ENCODE assay signal across 25 cellular contexts in genomic region chr10:96061232-96061631, GRCh38. TPM values are rescaled to one million over a fixed set of nuclear protein-coding genes. Genes with fewer than 3 reads are reported as not detected.
DNase-seq lines count a peak whose midpoint lies in the region; ATAC-seq, FAIRE-seq and TF ChIP-seq lines count a peak whose summit lies in the region.
"Had no signal": no experiment of that assay in that cellular context is flagged by ENCODE, and none has a peak within 500 bp of the region (broad histone marks: within the 10 kb centered on the region; RNA-seq: fewer than 3 reads in every experiment).

No MANE protein-coding gene starts in this region.

- no peaks in the 10 kb centered on the region for H3K27me3 ChIP-seq in HepG2 (ENCODE audit: control insufficient read depth in 1 of 2, insufficient read depth in 2 of 2, low read length in 2 of 2)
- H3K27me3 ChIP-seq in right lobe of liver = no peaks in the 10 kb centered on the region
- H3K27me3 ChIP-seq in K562 (ENCODE audit: control insufficient read depth in 2 of 2, insufficient read depth in 2 of 2, low read length in 2 of 2) = no peaks in the 10 kb centered on the region
- H3K27me3 ChIP-seq: BE2C, BLaER1 had no signal

- no peak for ATAC-seq in HepG2
- no peak for ATAC-seq in right lobe of liver
- no peak for ATAC-seq in K562
- no peak for ATAC-seq in HG02884 (IDR thresholded peaks at IDR 0.05; ENCODE audit: unreplicated experiment)
- no peak for ATAC-seq in HG03469 (IDR thresholded peaks at IDR 0.05; ENCODE audit: unreplicated experiment)
- ATAC-seq: GM12878 had no signal

- H3K9ac ChIP-seq in HepG2 (ENCODE audit: insufficient read depth, low read depth, low read length) (no peak overlapping the region), K562 (ENCODE audit: insufficient read depth in 1 of 2, low read depth in 2 of 2, low read length in 2 of 2) (no peak overlapping the region)
- H3K9ac ChIP-seq: BLaER1 had no signal

- DNase-seq in HepG2 (ENCODE audit: low spot score) = no peak
- DNase-seq in right lobe of liver = no peak
- DNase-seq in K562 (ENCODE audit: extremely low read depth in 1 of 4, low spot score in 3 of 4) = no peak
- DNase-seq: 8988T; ACHN; BE2C; C1 segment of cervical spinal cord; CD4-positive, alpha-beta memory T cell; CD4-positive, CD25-positive, alpha-beta regulatory T cell; CD8-positive, alpha-beta memory T cell; COR-L47; DMS 273 treated with DMSO at 0.1 percent for 48 hours; DMS153; DMS53; DMS79; DND-41; EL; GDM1 had no signal

- no peak for TF ChIP-seq EP300 in HepG2 (IDR thresholded peaks at IDR 0.05; ENCODE audit: low read depth in 2 of 2, low read length in 2 of 2)
- no peak for TF ChIP-seq EP300 in HepG2 (CRISPR knock-in tag; IDR thresholded peaks at IDR 0.05; ENCODE audit: borderline replicate concordance)
- TF ChIP-seq EP300 in K562 (IDR thresholded peaks at IDR 0.05; ENCODE audit: low read length) = no peak

- no peak for TF ChIP-seq POLR2A in HepG2 (IDR thresholded peaks at IDR 0.05; ENCODE audit: insufficient read depth in 1 of 2, low read depth in 2 of 2, low read length in 2 of 2)
- TF ChIP-seq POLR2A in right lobe of liver (IDR thresholded peaks at IDR 0.05) = no peak
- no peak for TF ChIP-seq POLR2A in K562 (conservative IDR thresholded peaks at IDR 0.05)

- CTCF ChIA-PET in HepG2 (lab: Yijun Ruan, JAX; ENCODE audit: low intra/inter-chr PET ratio, low total read pairs) = no interaction called here
- CTCF ChIA-PET in K562 (lab: Yijun Ruan, JAX; ENCODE audit: low intra/inter-chr PET ratio) = no interaction called here

- H3K4me3 ChIP-seq in HepG2 (replicated peaks in 1 of 3; ENCODE audit: insufficient read depth in 1 of 3, low read depth in 2 of 3, low read length in 3 of 3) (no peak overlapping the region), right lobe of liver (no peak overlapping the region), K562 (no peak overlapping the region)
- H3K4me3 ChIP-seq: BLaER1, GM12878 had no signal

- H3K4me1 ChIP-seq in HepG2 (ENCODE audit: insufficient read depth, low read length) (no peaks in the 10 kb centered on the region), right lobe of liver (no peaks in the 10 kb centered on the region), K562 (replicated peaks in 1 of 2; ENCODE audit: control insufficient read depth in 2 of 2, insufficient read depth in 2 of 2, low read length in 2 of 2) (peaks cover 0 to 14% of the 10 kb centered on the region in 2 experiments; a peak in 3 of 5 replicates)
- H3K4me1 ChIP-seq: BE2C, BLaER1 had no signal

- no peak overlapping the region for H3K4me2 ChIP-seq in HepG2 (ENCODE audit: low read depth, low read length)
- no peak overlapping the region for H3K4me2 ChIP-seq in K562 (ENCODE audit: insufficient read depth, low read length)
- H3K4me2 ChIP-seq: BLaER1 had no signal

- intact Hi-C loops in HepG2 (cut with micrococcal nuclease; ENCODE audit: unreplicated experiment) (no loop called here), right lobe of liver (cut with DNase I) (no loop called here), K562 (cut with micrococcal nuclease) (no loop called here)

- peaks cover 5 to 39% of the 10 kb centered on the region in 2 experiments for H3K36me3 ChIP-seq in HepG2 (replicated peaks in 1 of 2; ENCODE audit: control insufficient read depth in 1 of 2, insufficient read depth in 2 of 2, low read length in 2 of 2)
- H3K36me3 ChIP-seq in right lobe of liver = peaks cover 0 to 14% (median under 1%) of the 10 kb centered on the region in 4 donors
- peaks cover 58% of the 10 kb centered on the region; the same call in 2 of the 3 replicates for H3K36me3 ChIP-seq in K562 (ENCODE audit: control insufficient read depth, insufficient read depth, low read length)

- BruUV-seq in HepG2 (replicated peaks; lab: Mats Ljungman, UMichigan) (no TSS peak), K562 (replicated peaks; lab: Mats Ljungman, UMichigan) (no TSS peak)

- H3K27ac ChIP-seq in HepG2 (ENCODE audit: extremely low read length, insufficient read depth, low read length) (no peak overlapping the region), right lobe of liver (no peak overlapping the region), K562 (ENCODE audit: extremely low read depth, low read depth, low read length) (no peak overlapping the region)
- H3K27ac ChIP-seq: BLaER1 had no signal

- no peak for TF ChIP-seq RAD21 in HepG2 (CRISPR knock-in tag; IDR thresholded peaks at IDR 0.05)
- no peak for TF ChIP-seq RAD21 in K562 (CRISPR knock-in tag; conservative IDR thresholded peaks at IDR 0.05 in 1 of 2, IDR thresholded peaks at IDR 0.05 in 1 of 2)

- no peaks in the 10 kb centered on the region for H3K9me3 ChIP-seq in HepG2 (ENCODE audit: low read length)
- no peaks in the 10 kb centered on the region for H3K9me3 ChIP-seq in right lobe of liver
- H3K9me3 ChIP-seq in K562 (replicated peaks; ENCODE audit: control insufficient read depth, insufficient read depth, low read depth, low read length) = no peaks in the 10 kb centered on the region
- H3K9me3 ChIP-seq: BE2C, BLaER1 had no signal

- H4K20me1 ChIP-seq in HepG2 (ENCODE audit: insufficient read depth, low read length) (no peaks in the 10 kb centered on the region), K562 (replicated peaks; ENCODE audit: control insufficient read depth, insufficient read depth, low read length) (no peaks in the 10 kb centered on the region)

- FAIRE-seq in HepG2 (lab: Jason Lieb, UNC) (no peak), K562 (lab: Jason Lieb, UNC) (no peak)
- FAIRE-seq: A204.1, GM12892, GM18507 had no signal

- TF ChIP-seq CTCF in HepG2 (CRISPR knock-in tag; IDR thresholded peaks at IDR 0.05) = no peak
- no peak for TF ChIP-seq CTCF in right lobe of liver (IDR thresholded peaks at IDR 0.05)
- TF ChIP-seq CTCF in K562 (IDR thresholded peaks at IDR 0.05 in 2 of 3, conservative IDR thresholded peaks at IDR 0.05 in 1 of 3; ENCODE audit: insufficient read depth in 2 of 3, low read depth in 1 of 3, low read length in 3 of 3) = no peak

- no peaks in the 10 kb centered on the region for H3K9me1 ChIP-seq in K562 (ENCODE audit: control insufficient read depth, insufficient read depth, low read length)

- no peak overlapping the region for H2AFZ ChIP-seq in HepG2 (ENCODE audit: low read length)
- H2AFZ ChIP-seq in K562 (ENCODE audit: low read depth, low read length) = no peak overlapping the region

- 99% methylated on average over 3 of the region's 3 CpGs for WGBS in HepG2 (ENCODE audit: low lambda C conversion rate)
- WGBS in right lobe of liver (ENCODE audit: insufficient coverage, low coverage, low lambda C conversion rate, missing lambda C conversion rate) = 97% methylated on average over 3 of the region's 3 CpGs
- 84% methylated on average over 3 of the region's 3 CpGs for WGBS in K562 (ENCODE audit: insufficient coverage, low coverage, missing lambda C conversion rate)

- in situ Hi-C loops in HepG2 (cut with HindIII; ENCODE audit: extremely low pct_ligation_motif_present, low pct_unique_long_range_greater_than_20kb) = no loop called here
- in situ Hi-C loops in K562 (cut with MboI) = no loop called here

- H3K79me2 ChIP-seq in HepG2 (ENCODE audit: insufficient read depth, low read length) = no peaks in the 10 kb centered on the region
- H3K79me2 ChIP-seq in K562 (ENCODE audit: control insufficient read depth, insufficient read depth, low read length) = peaks cover 5% of the 10 kb centered on the region

- POLR2A ChIA-PET in HepG2 (lab: Yijun Ruan, JAX) = interaction anchor here (1.0 to 1.6 kb wide), 3 partner anchors 18 to 69 kb away, joined by 3 to 4 read pairs (median 4); partner anchors contain the start of genes CCNJ and ZNF518A
- POLR2A ChIA-PET in K562 (lab: Yijun Ruan, JAX) = interaction anchor here (0.5 to 0.6 kb wide), 2 partner anchors 9 to 14 kb away, joined by 3 read pairs; no protein-coding TSS in a partner anchor

RNA-seq across cellular contexts. Expression of gene CCNJ, which starts 17.8 kb away (rescaled TPM):
- total RNA-seq in HepG2 (2016; rRNA removed; fragmentation: Illumina TruSeq; extraction: Trizol) (21.5 and 33.9 TPM in 2 replicates), right lobe of liver (1 to 10 TPM; 1.3 to 3.3 (median 2.3) TPM), K562 (2014; rRNA removed) (5.5 and 5.9 TPM in 2 replicates), K562 (2014; rRNA removed; fragmentation: Illumina TruSeq; extraction: Trizol) (10.8 and 11.7 TPM in 2 replicates), K562 (2015; rRNA removed; fragmentation: Illumina TruSeq; extraction: Trizol) (8.5 and 9.6 TPM in 2 replicates), K562 (2021) (9.2 TPM in 2 replicates)
- 8.0 and 8.5 TPM in 2 replicates for total RNA-seq in HepG2 (2016; cell fraction: cytosol; rRNA removed; fragmentation: Illumina TruSeq; extraction: Trizol; ENCODE audit: low read depth)
- 23.4 and 30.7 TPM in 2 replicates for total RNA-seq in HepG2 (2016; cell fraction: insoluble cytoplasmic fraction; rRNA removed; fragmentation: Illumina TruSeq; extraction: Trizol)
- total RNA-seq in HepG2 (2016; cell fraction: membrane; rRNA removed; fragmentation: Illumina TruSeq; extraction: Trizol) = 34.5 and 36.8 TPM in 2 replicates
- total RNA-seq in HepG2 (2016; cell fraction: nucleus; rRNA removed; fragmentation: Illumina TruSeq; extraction: Trizol) = 16.1 and 17.6 TPM in 2 replicates
- polyA plus RNA-seq in HepG2 (2011; rRNA removed) (14.1 and 14.3 TPM in 2 replicates), K562 (2011; rRNA removed) (15.7 and 16.9 TPM in 2 replicates), K562 (2014; fragmentation: Illumina TruSeq; extraction: Trizol) (10.1 and 10.6 TPM in 2 replicates), K562 (2014; fragmentation: Nextera tagmentation; extraction: Ambion mirVana) (1 to 10 TPM in 1 of 2 experiments, under 1 TPM in 1; 0.69 to 2.4 TPM), K562 (2014; rRNA removed) (8.6 and 8.9 TPM in 2 replicates)
- polyA plus RNA-seq in HepG2 (2011; cell fraction: cytosol; rRNA removed) = 8.6 and 11.0 TPM in 2 replicates
- 8.8 and 9.4 TPM in 2 replicates for polyA plus RNA-seq in HepG2 (2011; cell fraction: nucleus; rRNA removed)
- 9.9 and 11.8 TPM in 2 replicates for polyA plus RNA-seq in HepG2 (2012)
- 6.4 and 7.7 TPM in 2 replicates for polyA plus RNA-seq in HepG2 (2016; cell fraction: cytosol; fragmentation: Illumina TruSeq; extraction: Trizol; ENCODE audit: low read depth)
- 28.1 and 28.7 TPM in 2 replicates for polyA plus RNA-seq in HepG2 (2016; cell fraction: insoluble cytoplasmic fraction; fragmentation: Illumina TruSeq; extraction: Trizol; ENCODE audit: low read depth)
- 21.3 and 21.7 TPM in 2 replicates for polyA plus RNA-seq in HepG2 (2016; cell fraction: membrane; fragmentation: Illumina TruSeq; extraction: Trizol; ENCODE audit: low read depth)
- polyA plus RNA-seq in HepG2 (2016; cell fraction: nucleus; fragmentation: Illumina TruSeq; extraction: Trizol; ENCODE audit: insufficient read depth, low read depth) = 29.2 and 29.5 TPM in 2 replicates
- polyA minus RNA-seq in HepG2 (2011; rRNA and poly(A)+ RNA removed; ENCODE audit: low replicate concordance) = 17.6 and 34.1 TPM in 2 replicates
- 12.0 and 16.8 TPM in 2 replicates for polyA minus RNA-seq in HepG2 (2011; cell fraction: cytosol; rRNA and poly(A)+ RNA removed)
- polyA minus RNA-seq in HepG2 (2011; cell fraction: nucleus; rRNA and poly(A)+ RNA removed) = 11.8 and 15.2 TPM in 2 replicates
- 6.1 and 9.9 TPM in 2 replicates for total RNA-seq in K562 (2011; cell fraction: chromatin; rRNA removed; ENCODE audit: low replicate concordance)
- 4.5 and 7.5 TPM in 2 replicates for total RNA-seq in K562 (2011; cell fraction: nucleolus; rRNA removed)
- total RNA-seq in K562 (2011; cell fraction: nucleoplasm; rRNA removed) = 6.5 and 10.7 TPM in 2 replicates
- polyA plus RNA-seq in K562 (2011; cell fraction: cytosol; rRNA removed) = 11.4 and 13.1 TPM in 2 replicates
- 9.5 and 11.2 TPM in 2 replicates for polyA plus RNA-seq in K562 (2011; cell fraction: nucleus; rRNA removed)
- polyA plus RNA-seq in K562 (2012) = 5.4 and 5.9 TPM in 2 replicates
- 32.0 and 33.3 TPM in 2 replicates for polyA minus RNA-seq in K562 (2011; rRNA and poly(A)+ RNA removed)
- polyA minus RNA-seq in K562 (2011; cell fraction: cytosol; rRNA and poly(A)+ RNA removed) = 9.4 and 13.2 TPM in 2 replicates
- 4.7 and 8.8 TPM in 2 replicates for polyA minus RNA-seq in K562 (2011; cell fraction: nucleus; rRNA and poly(A)+ RNA removed)

Comparison
In these comparisons a context has a peak if more than half of its experiments do, and no peak if none do; other contexts are left out.
1. Of the 241 proteins assayed by ChIP-seq in both HepG2 and K562: peak only in HepG2: none; only in K562: NFIC and SMAD1; in both: none; in neither: 239.